Comparison of ENCODE assay signal across 8 cellular contexts in genomic region chr11:9601041-9601875, GRCh38. TPM values are rescaled to one million over a fixed set of nuclear protein-coding genes. Genes with fewer than 3 reads are reported as not detected.
DNase-seq lines count a peak whose midpoint lies in the region; ATAC-seq and TF ChIP-seq lines count a peak whose summit lies in the region.

No MANE protein-coding gene starts in this region.

- H3K4me1 ChIP-seq in Peyer's patch (peaks cover 0 to 12% (median 4%) of the 10 kb centered on the region in 4 donors), iPS-20b (ENCODE audit: insufficient read depth, low read length) (peaks cover 14% of the 10 kb centered on the region)

- H3K9me3 ChIP-seq in Peyer's patch (no peaks in the 10 kb centered on the region), iPS-20b (ENCODE audit: insufficient read depth, low read depth, low read length) (no peaks in the 10 kb centered on the region)

- peak; percentile 78 for ATAC-seq in HG03039 (IDR thresholded peaks at IDR 0.05; ENCODE audit: unreplicated experiment)

- peak overlapping the region; percentile 32 for H3K9ac ChIP-seq in iPS-20b (ENCODE audit: low read depth, low read length)

- no peaks in the 10 kb centered on the region for H3K27me3 ChIP-seq in Peyer's patch
- no peaks in the 10 kb centered on the region for H3K27me3 ChIP-seq in iPS-20b (ENCODE audit: insufficient read depth, low read length)

- no peak for TF ChIP-seq POLR2A in Peyer's patch (IDR thresholded peaks at IDR 0.05)

- no peak for TF ChIP-seq CTCF in Peyer's patch (IDR thresholded peaks at IDR 0.05)

- H3K27ac ChIP-seq in Peyer's patch (peak overlapping the region; percentile 20 to 80 (median 52)), iPS-20b (ENCODE audit: low read length) (no peak overlapping the region)

- H3K4me3 ChIP-seq in Peyer's patch: peak overlapping the region in 1 of 4 donors; percentile 27
- peak overlapping the region; percentile 23; the same call in 1 of the 2 replicates for H3K4me3 ChIP-seq in iPS-20b (ENCODE audit: low read length)

- peak; percentile 29 to 57 for DNase-seq in stimulated activated CD4-positive, alpha-beta T cell treated with anti-CD3 and anti-CD28 coated beads, Interleukin-12 subunit alpha, Interleukin-12 subunit beta, amount 100 ng/mL, for 24 hours (ENCODE audit: low read depth in 2 of 2)
- DNase-seq in stimulated activated CD4-positive, alpha-beta T cell treated with anti-CD3 and anti-CD28 coated beads, Interleukin-12 subunit alpha, Interleukin-12 subunit beta, amount 100 ng/mL, for 4 hours: no peak
- DNase-seq in Peyer's patch: peak in 2 of 3 donors; percentile 82 to 83
- DNase-seq in activated effector memory CD4-positive, alpha-beta T cell treated with anti-CD3 and anti-CD28 coated beads, Interleukin-2, amount 50 U/mL, for 16 hours: peak; percentile 77
- peak; percentile 34 for DNase-seq in stimulated activated CD8-positive, alpha-beta memory T cell treated with anti-CD3 and anti-CD28 coated beads, Interleukin-12 subunit alpha, Interleukin-12 subunit beta, amount 100 ng/mL, for 4 hours (ENCODE audit: low read depth)
- DNase-seq in 8988T: no peak

- H3K36me3 ChIP-seq in Peyer's patch: no peaks in the 10 kb centered on the region
- H3K36me3 ChIP-seq in iPS-20b (ENCODE audit: insufficient read depth, low read depth, low read length): no peaks in the 10 kb centered on the region

RNA-seq across cellular contexts. Expression of gene WEE1, which starts 27.8 kb away (rescaled TPM):
- 10 to 100 TPM; 14.4 to 40.4 (median 26.2) TPM for total RNA-seq in Peyer's patch

Comparison
In these comparisons a context has a peak if more than half of its experiments do, and no peak if none do; other contexts are left out.
1. DNase-seq: peak in stimulated activated CD4-positive, alpha-beta T cell treated with anti-CD3 and anti-CD28 coated beads, Interleukin-12 subunit alpha, Interleukin-12 subunit beta, amount 100 ng/mL, for 24 hours (2 of 2), Peyer's patch (2 of 3), activated effector memory CD4-positive, alpha-beta T cell treated with anti-CD3 and anti-CD28 coated beads, Interleukin-2, amount 50 U/mL, for 16 hours (single experiment) and stimulated activated CD8-positive, alpha-beta memory T cell treated with anti-CD3 and anti-CD28 coated beads, Interleukin-12 subunit alpha, Interleukin-12 subunit beta, amount 100 ng/mL, for 4 hours (single experiment); none in stimulated activated CD4-positive, alpha-beta T cell treated with anti-CD3 and anti-CD28 coated beads, Interleukin-12 subunit alpha, Interleukin-12 subunit beta, amount 100 ng/mL, for 4 hours (single experiment) and 8988T (single experiment).